Comparison of ENCODE assay signal across 17 cellular contexts in the genomic region with DNA sequence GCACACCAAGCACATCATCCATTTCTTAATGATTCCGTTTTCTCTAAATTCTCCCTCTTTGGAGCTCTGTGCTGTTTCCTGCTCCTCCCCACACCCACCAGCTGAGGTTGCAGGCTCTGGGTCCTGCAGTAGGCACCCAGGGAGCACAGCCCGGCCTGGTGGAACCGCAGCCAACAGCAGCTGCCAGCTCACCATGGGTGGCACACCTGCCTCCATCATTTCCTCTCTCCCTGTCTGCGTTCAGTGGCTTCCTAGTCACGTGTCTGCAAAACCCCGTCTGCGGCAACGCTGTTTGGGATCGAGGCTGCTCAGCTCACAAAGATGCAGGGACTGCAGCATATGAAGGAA.
"Had no signal": no experiment of that assay in that cellular context is flagged by ENCODE, and none has a peak within 500 bp of the region (broad histone marks: within the 10 kb centered on the region; RNA-seq: fewer than 3 reads in every experiment).

No MANE protein-coding gene starts in this region.

- H3K27me3 Mint-ChIP-seq: activated naive CD4-positive, alpha-beta T cell treated with anti-CD3 and anti-CD28 coated beads, Interleukin-2, amount 50 U/mL, for 24 hours; stimulated activated naive CD8-positive, alpha-beta T cell treated with anti-CD3 and anti-CD28 coated beads, Interleukin-15, Interleukin-2, amounts not matched to agents 100 ng/mL and 50 ng/mL, for 24 hours had no signal

- H3K4me1 Mint-ChIP-seq: activated naive CD4-positive, alpha-beta T cell treated with anti-CD3 and anti-CD28 coated beads, Interleukin-2, amount 50 U/mL, for 24 hours had no signal

- H3K27ac Mint-ChIP-seq: activated naive CD4-positive, alpha-beta T cell treated with anti-CD3 and anti-CD28 coated beads, Interleukin-2, amount 50 U/mL, for 24 hours; activated T-cell treated with anti-CD3 and anti-CD28 coated beads, Interleukin-2, amount 50 U/mL, for 72 hours; nephron; stimulated activated naive CD8-positive, alpha-beta T cell treated with anti-CD3 and anti-CD28 coated beads, Interleukin-15, Interleukin-2, amounts not matched to agents 100 ng/mL and 50 ng/mL, for 24 hours had no signal

- H3K36me3 Mint-ChIP-seq: activated naive CD4-positive, alpha-beta T cell treated with anti-CD3 and anti-CD28 coated beads, Interleukin-2, amount 50 U/mL, for 24 hours had no signal

- H3K9me3 Mint-ChIP-seq: activated naive CD4-positive, alpha-beta T cell treated with anti-CD3 and anti-CD28 coated beads, Interleukin-2, amount 50 U/mL, for 24 hours; nephron; stimulated activated naive CD8-positive, alpha-beta T cell treated with anti-CD3 and anti-CD28 coated beads, Interleukin-15, Interleukin-2, amounts not matched to agents 100 ng/mL and 50 ng/mL, for 24 hours had no signal

- DNase-seq: activated CD4-positive, alpha-beta T cell treated with anti-CD3 and anti-CD28 coated beads, Interleukin-2, amount 50 U/mL, for 4 hours; activated CD4-positive, CD25-positive, alpha-beta regulatory T cell treated with anti-CD3 and anti-CD28 coated beads, Interleukin-2, amount 50 U/mL, for 72 hours; activated effector memory CD4-positive, alpha-beta T cell treated with anti-CD3 and anti-CD28 coated beads, Interleukin-2, amount 50 U/mL, for 16 hours; activated T-cell treated with anti-CD3 and anti-CD28 coated beads, Interleukin-2, amount 50 U/mL, for 72 hours; adrenal gland; cerebellar nuclear complex; cortex of kidney; effector CD4-positive, alpha-beta T cell; hypothalamus; midbrain; nucleus accumbens; posterior cingulate gyrus; stimulated activated CD4-positive, alpha-beta T cell treated with anti-CD3 and anti-CD28 coated beads, Interleukin-2, amount 100 ng/mL, for 24 hours; uterus had no signal

- H3K4me3 Mint-ChIP-seq: activated naive CD4-positive, alpha-beta T cell treated with anti-CD3 and anti-CD28 coated beads, Interleukin-2, amount 50 U/mL, for 24 hours; activated T-cell treated with anti-CD3 and anti-CD28 coated beads, Interleukin-2, amount 50 U/mL, for 72 hours; nephron; stimulated activated naive CD8-positive, alpha-beta T cell treated with anti-CD3 and anti-CD28 coated beads, Interleukin-15, Interleukin-2, amounts not matched to agents 100 ng/mL and 50 ng/mL, for 24 hours had no signal

- ATAC-seq: activated T-cell treated with anti-CD3 and anti-CD28 coated beads, Interleukin-2, amount 50 U/mL, for 72 hours had no signal
